In genomic region chr5:5591567-5591966, GRCh38 we compare ENCODE assay signal across 8 cellular contexts.
"Had no signal": no experiment of that assay in that cellular context is flagged by ENCODE, and none has a peak within 500 bp of the region (broad histone marks: within the 10 kb centered on the region; RNA-seq: fewer than 3 reads in every experiment).

No MANE protein-coding gene starts in this region.

- H2AFZ ChIP-seq: GM23248 had no signal

- DNase-seq: GM23248, H9, HCEC 1CT, KBM-7 had no signal

- H3K4me3 ChIP-seq: GM23248 had no signal

- H3K9ac ChIP-seq: GM23248, KMS-11 had no signal

- H3K4me2 ChIP-seq: KMS-11 had no signal

- H3K27ac Mint-ChIP-seq: IgD-negative memory B cell had no signal

- H3K4me3 Mint-ChIP-seq: H9, IgD-negative memory B cell had no signal

- ATAC-seq: HepG2 had no signal

- H3K27ac ChIP-seq: GM23248, HL-60, KMS-11 had no signal
